In genomic region chr18:2809666-2810183, GRCh38 we compare ENCODE assay signal across 5 cellular contexts. TPM values are rescaled to one million over a fixed set of nuclear protein-coding genes. Genes with fewer than 3 reads are reported as not detected.
DNase-seq lines count a peak whose midpoint lies in the region; ATAC-seq, FAIRE-seq and TF ChIP-seq lines count a peak whose summit lies in the region.
"Not testable (repeated sequence)": the region's sequence is repeated elsewhere in the genome, so short reads cannot be mapped to it uniquely, and the experiment has no call there.

No MANE protein-coding gene starts in this region.

- 70% methylated on average over 3 of the region's 6 CpGs for WGBS in HepG2 (ENCODE audit: low lambda C conversion rate)

- DNase-seq in activated CD8-positive, alpha-beta T cell treated with anti-CD3 and anti-CD28 coated beads, Interleukin-2, amount 10 ng/mL, durations not matched to agents 7 days and 5 days; central memory CD8-positive, alpha-beta T cell (ENCODE audit: low spot score in 2 of 2); HepG2 (ENCODE audit: low spot score): not testable (repeated sequence)
- peak in 1 of 2 donors; percentile 4 for DNase-seq in stimulated activated naive CD8-positive, alpha-beta T cell treated with anti-CD3 and anti-CD28 coated beads, Interleukin-15, amount 100 ng/mL, for 72 hours

- H3K36me3 ChIP-seq in HEK293 (ENCODE audit: control insufficient read depth in 2 of 2, insufficient read depth in 1 of 2, low read length in 2 of 2); HepG2 (replicated peaks in 1 of 2; ENCODE audit: control insufficient read depth in 1 of 2, insufficient read depth in 2 of 2, low read length in 2 of 2): not testable (repeated sequence)

- intact Hi-C loops in HepG2 (cut with micrococcal nuclease; ENCODE audit: unreplicated experiment): loop anchor here (5.0 kb wide), 1 partner anchor 93 kb away; no protein-coding TSS in a partner anchor

- BruUV-seq in HepG2 (replicated peaks; lab: Mats Ljungman, UMichigan): not testable (repeated sequence)

- H3K4me3 Mint-ChIP-seq in activated CD8-positive, alpha-beta T cell treated with anti-CD3 and anti-CD28 coated beads, Interleukin-2, amount 10 ng/mL, durations not matched to agents 7 days and 5 days; central memory CD8-positive, alpha-beta T cell; stimulated activated naive CD8-positive, alpha-beta T cell treated with anti-CD3 and anti-CD28 coated beads, Interleukin-15, amount 100 ng/mL, for 72 hours: not testable (repeated sequence)

- H3K27ac ChIP-seq in HEK293 (ENCODE audit: extremely low read depth, low read depth, low read length); HepG2 (ENCODE audit: extremely low read length, insufficient read depth, low read length): not testable (repeated sequence)

- CTCF ChIA-PET in HEK293 (lab: Yijun Ruan, JAX): interaction anchor here (0.7 kb wide), 1 partner anchor 23 kb away, joined by 3 read pairs; no protein-coding TSS in a partner anchor
- CTCF ChIA-PET in activated CD8-positive, alpha-beta T cell treated with anti-CD3 and anti-CD28 coated beads, Interleukin-2, amount 10 ng/mL, durations not matched to agents 7 days and 5 days (lab: Charles Lee); HepG2 (lab: Yijun Ruan, JAX; ENCODE audit: low intra/inter-chr PET ratio, low total read pairs): not testable (repeated sequence)

- TF ChIP-seq EP300 in HepG2 (IDR thresholded peaks at IDR 0.05; ENCODE audit: low read depth in 2 of 2, low read length in 2 of 2); HepG2 (CRISPR knock-in tag; IDR thresholded peaks at IDR 0.05; ENCODE audit: borderline replicate concordance): not testable (repeated sequence)

- in situ Hi-C loops in HepG2 (cut with HindIII; ENCODE audit: extremely low pct_ligation_motif_present, low pct_unique_long_range_greater_than_20kb): not testable (repeated sequence)

- H3K36me3 Mint-ChIP-seq in activated CD8-positive, alpha-beta T cell treated with anti-CD3 and anti-CD28 coated beads, Interleukin-2, amount 10 ng/mL, durations not matched to agents 7 days and 5 days (ENCODE audit: low read depth): peaks cover 19% of the 10 kb centered on the region
- H3K36me3 Mint-ChIP-seq in central memory CD8-positive, alpha-beta T cell (ENCODE audit: insufficient read depth): peaks cover 12% of the 10 kb centered on the region

- not testable (repeated sequence) for TF ChIP-seq POLR2A in HepG2 (IDR thresholded peaks at IDR 0.05; ENCODE audit: insufficient read depth in 1 of 2, low read depth in 2 of 2, low read length in 2 of 2)

- not testable (repeated sequence) for H3K27ac Mint-ChIP-seq in activated CD8-positive, alpha-beta T cell treated with anti-CD3 and anti-CD28 coated beads, Interleukin-2, amount 10 ng/mL, durations not matched to agents 7 days and 5 days
- H3K27ac Mint-ChIP-seq in central memory CD8-positive, alpha-beta T cell (ENCODE audit: low read depth): peak overlapping the region; percentile 23
- peak overlapping the region in 1 of 2 donors; percentile 10 for H3K27ac Mint-ChIP-seq in stimulated activated naive CD8-positive, alpha-beta T cell treated with anti-CD3 and anti-CD28 coated beads, Interleukin-15, amount 100 ng/mL, for 72 hours

- peaks cover 10% of the 10 kb centered on the region for H3K9me3 Mint-ChIP-seq in activated CD8-positive, alpha-beta T cell treated with anti-CD3 and anti-CD28 coated beads, Interleukin-2, amount 10 ng/mL, durations not matched to agents 7 days and 5 days (ENCODE audit: insufficient read depth)
- H3K9me3 Mint-ChIP-seq in central memory CD8-positive, alpha-beta T cell: peaks cover 21% of the 10 kb centered on the region
- peaks cover 34 to 47% of the 10 kb centered on the region in 2 donors for H3K9me3 Mint-ChIP-seq in stimulated activated naive CD8-positive, alpha-beta T cell treated with anti-CD3 and anti-CD28 coated beads, Interleukin-15, amount 100 ng/mL, for 72 hours

- H3K4me1 ChIP-seq in HEK293 (ENCODE audit: control insufficient read depth, insufficient read depth, low read length); HepG2 (ENCODE audit: insufficient read depth, low read length): not testable (repeated sequence)

- TF ChIP-seq CTCF in HEK293 (tag by site-specific recombination; IDR thresholded peaks at IDR 0.05); HepG2 (CRISPR knock-in tag; IDR thresholded peaks at IDR 0.05): not testable (repeated sequence)

- peak; percentile 37 for ATAC-seq in activated CD8-positive, alpha-beta T cell treated with anti-CD3 and anti-CD28 coated beads, Interleukin-2, amount 10 ng/mL, durations not matched to agents 7 days and 5 days
- not testable (repeated sequence) for ATAC-seq in central memory CD8-positive, alpha-beta T cell (replicated peaks; ENCODE audit: extremely low read depth, poor library complexity, severe bottlenecking)
- peak; percentile 33; the same call in 2 of the 3 replicates for ATAC-seq in HepG2
- peak; percentile 53 for ATAC-seq in stimulated activated naive CD8-positive, alpha-beta T cell treated with anti-CD3 and anti-CD28 coated beads, Interleukin-15, amount 100 ng/mL, for 72 hours

- not testable (repeated sequence) for FAIRE-seq in HepG2 (lab: Jason Lieb, UNC)

- H3K27me3 ChIP-seq in HepG2 (ENCODE audit: control insufficient read depth in 1 of 2, insufficient read depth in 2 of 2, low read length in 2 of 2): not testable (repeated sequence)

- H3K4me1 Mint-ChIP-seq in activated CD8-positive, alpha-beta T cell treated with anti-CD3 and anti-CD28 coated beads, Interleukin-2, amount 10 ng/mL, durations not matched to agents 7 days and 5 days (ENCODE audit: low read depth); central memory CD8-positive, alpha-beta T cell; stimulated activated naive CD8-positive, alpha-beta T cell treated with anti-CD3 and anti-CD28 coated beads, Interleukin-15, amount 100 ng/mL, for 72 hours: not testable (repeated sequence)

- POLR2A ChIA-PET in HEK293 (lab: Yijun Ruan, JAX); activated CD8-positive, alpha-beta T cell treated with anti-CD3 and anti-CD28 coated beads, Interleukin-2, amount 10 ng/mL, durations not matched to agents 7 days and 5 days (lab: Charles Lee); HepG2 (lab: Yijun Ruan, JAX): not testable (repeated sequence)

- H3K9ac ChIP-seq in HepG2 (ENCODE audit: insufficient read depth, low read depth, low read length): not testable (repeated sequence)

- not testable (repeated sequence) for H3K4me3 ChIP-seq in HEK293 (ENCODE audit: low read depth, low read length); HepG2 (replicated peaks in 1 of 3; ENCODE audit: insufficient read depth in 1 of 3, low read depth in 2 of 3, low read length in 3 of 3)

- not testable (repeated sequence) for H3K4me2 ChIP-seq in HepG2 (ENCODE audit: low read depth, low read length)

- not testable (repeated sequence) for H4K20me1 ChIP-seq in HepG2 (ENCODE audit: insufficient read depth, low read length)

- TF ChIP-seq RAD21 in HepG2 (CRISPR knock-in tag; IDR thresholded peaks at IDR 0.05): not testable (repeated sequence)

- not testable (repeated sequence) for H3K9me3 ChIP-seq in HEK293 (ENCODE audit: control insufficient read depth, insufficient read depth, low read depth, low read length); HepG2 (ENCODE audit: low read length)

- not testable (repeated sequence) for H3K79me2 ChIP-seq in HepG2 (ENCODE audit: insufficient read depth, low read length)

- not testable (repeated sequence) for H2AFZ ChIP-seq in HepG2 (ENCODE audit: low read length)

- H3K27me3 Mint-ChIP-seq in activated CD8-positive, alpha-beta T cell treated with anti-CD3 and anti-CD28 coated beads, Interleukin-2, amount 10 ng/mL, durations not matched to agents 7 days and 5 days (ENCODE audit: low read depth); central memory CD8-positive, alpha-beta T cell; stimulated activated naive CD8-positive, alpha-beta T cell treated with anti-CD3 and anti-CD28 coated beads, Interleukin-15, amount 100 ng/mL, for 72 hours: not testable (repeated sequence)

TF ChIP-seq in HEK293, 187 proteins besides CTCF, POLR2A, EP300 and RAD21:
- TF ChIP-seq ZNF585B (tag by site-specific recombination; IDR thresholded peaks at IDR 0.05): peak; percentile 86

RNA-seq across cellular contexts. Expression of gene EMILIN2, which starts 37.1 kb away (rescaled TPM):
- total RNA-seq in activated CD8-positive, alpha-beta T cell treated with anti-CD3 and anti-CD28 coated beads, Interleukin-2, amount 10 ng/mL, durations not matched to agents 7 days and 5 days: 10 to 100 TPM; 32.7 to 34.6 TPM
- total RNA-seq in HepG2 (2016; rRNA removed; fragmentation: Illumina TruSeq; extraction: Trizol): 6.9 and 8.2 TPM in 2 replicates
- total RNA-seq in HepG2 (2016; cell fraction: cytosol; rRNA removed; fragmentation: Illumina TruSeq; extraction: Trizol; ENCODE audit: low read depth): 2.9 and 3.0 TPM in 2 replicates
- 6.1 and 8.5 TPM in 2 replicates for total RNA-seq in HepG2 (2016; cell fraction: insoluble cytoplasmic fraction; rRNA removed; fragmentation: Illumina TruSeq; extraction: Trizol)
- total RNA-seq in HepG2 (2016; cell fraction: membrane; rRNA removed; fragmentation: Illumina TruSeq; extraction: Trizol): 7.4 and 9.6 TPM in 2 replicates
- total RNA-seq in HepG2 (2016; cell fraction: nucleus; rRNA removed; fragmentation: Illumina TruSeq; extraction: Trizol): 9.9 and 10.2 TPM in 2 replicates
- polyA plus RNA-seq in HepG2 (2011; rRNA removed): 7.6 and 9.7 TPM in 2 replicates
- polyA plus RNA-seq in HepG2 (2011; cell fraction: cytosol; rRNA removed): 6.3 and 8.4 TPM in 2 replicates
- 22.2 and 25.5 TPM in 2 replicates for polyA plus RNA-seq in HepG2 (2011; cell fraction: nucleus; rRNA removed)
- 5.1 and 5.3 TPM in 2 replicates for polyA plus RNA-seq in HepG2 (2012)
- polyA plus RNA-seq in HepG2 (2016; cell fraction: cytosol; fragmentation: Illumina TruSeq; extraction: Trizol; ENCODE audit: low read depth): 3.0 and 3.1 TPM in 2 replicates
- 7.1 and 7.9 TPM in 2 replicates for polyA plus RNA-seq in HepG2 (2016; cell fraction: insoluble cytoplasmic fraction; fragmentation: Illumina TruSeq; extraction: Trizol; ENCODE audit: low read depth)
- polyA plus RNA-seq in HepG2 (2016; cell fraction: membrane; fragmentation: Illumina TruSeq; extraction: Trizol; ENCODE audit: low read depth): 6.1 and 7.9 TPM in 2 replicates
- polyA plus RNA-seq in HepG2 (2016; cell fraction: nucleus; fragmentation: Illumina TruSeq; extraction: Trizol; ENCODE audit: insufficient read depth, low read depth): 22.3 and 22.8 TPM in 2 replicates
- 3.9 TPM in 1 of 2 replicates, not detected in the other for polyA minus RNA-seq in HepG2 (2011; rRNA and poly(A)+ RNA removed; ENCODE audit: low replicate concordance)
- 3.7 and 4.2 TPM in 2 replicates for polyA minus RNA-seq in HepG2 (2011; cell fraction: cytosol; rRNA and poly(A)+ RNA removed)
- polyA minus RNA-seq in HepG2 (2011; cell fraction: nucleus; rRNA and poly(A)+ RNA removed): 10.1 and 12.4 TPM in 2 replicates
